In the genomic region with DNA sequence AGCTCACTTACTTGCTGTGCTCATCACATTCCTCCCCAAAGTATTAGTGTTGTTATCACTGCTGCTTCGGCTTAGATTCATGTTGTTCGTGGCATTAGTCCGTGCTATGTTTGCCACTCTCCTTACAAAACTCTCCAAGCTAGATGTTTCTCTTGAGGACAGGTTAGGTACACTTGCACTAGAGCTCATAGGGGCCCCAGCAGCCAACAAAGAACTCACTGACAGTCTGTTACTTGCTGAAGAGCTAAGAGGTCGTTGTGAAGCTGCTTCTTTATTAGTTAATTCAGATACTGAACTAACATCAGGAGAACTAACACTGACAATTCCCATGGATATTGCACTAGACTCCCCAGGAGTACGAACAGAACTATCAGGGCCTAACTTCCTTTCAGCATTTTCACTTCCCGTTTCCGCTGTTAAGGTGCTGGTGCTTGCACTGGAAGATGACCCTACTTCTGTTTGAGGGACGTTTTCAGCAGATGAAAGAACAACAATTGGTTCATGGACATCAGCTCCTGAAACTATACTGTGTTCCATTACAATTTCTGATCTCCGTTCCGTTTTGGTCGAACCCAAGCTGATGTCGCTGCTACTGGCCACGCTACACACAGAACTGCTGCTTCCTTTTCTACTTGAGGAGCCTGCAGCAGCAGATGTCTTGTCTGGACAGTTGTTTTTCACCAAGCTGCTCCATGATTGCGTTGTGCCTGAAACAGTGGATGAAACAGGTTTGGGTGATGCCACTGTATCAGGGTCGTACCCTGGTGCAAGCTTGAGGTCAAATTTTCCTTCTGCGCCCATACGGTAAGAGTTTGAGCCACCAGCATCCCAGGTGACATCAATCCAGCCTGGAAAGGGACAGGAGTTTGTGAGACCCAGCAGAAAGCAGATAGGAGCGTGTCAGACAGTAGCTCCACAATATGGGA, we compare ENCODE assay signal across 9 cellular contexts.
DNase-seq lines count a peak whose midpoint lies in the region; ATAC-seq, FAIRE-seq and TF ChIP-seq lines count a peak whose summit lies in the region.
"Had no signal": no experiment of that assay in that cellular context is flagged by ENCODE, and none has a peak within 500 bp of the region (broad histone marks: within the 10 kb centered on the region; RNA-seq: fewer than 3 reads in every experiment).

No MANE protein-coding gene starts in this region.

- H3K27me3 ChIP-seq in OCI-LY3 (ENCODE audit: low read depth, low read length) (no peaks in the 10 kb centered on the region), small intestine (ENCODE audit: control insufficient read depth in 2 of 2, insufficient read depth in 2 of 2, low read length in 2 of 2) (no peaks in the 10 kb centered on the region)

- H3K36me3 Mint-ChIP-seq in memory B cell, result peaks cover 9% of the 10 kb centered on the region

- H3K4me3 Mint-ChIP-seq in memory B cell, result no peak overlapping the region

- CTCF ChIA-PET in RWPE1 (lab: Yijun Ruan, JAX), result no interaction called here

- H3K4me1 Mint-ChIP-seq in memory B cell, result peaks cover 13% of the 10 kb centered on the region

- POLR2A ChIA-PET in RWPE1 (lab: Yijun Ruan, JAX; ENCODE audit: low non-redundant PET), result no interaction called here

- DNase-seq in GM10266 (ENCODE audit: extremely low spot score) (peak; percentile 7), memory B cell (ENCODE audit: low spot score in 2 of 2) (peak in 1 of 2 donors; percentile 11), RWPE1 (ENCODE audit: low spot score) (no peak), small intestine (no peak), GOT3 (lab: John Stamatoyannopoulos, UW) (no peak), GM03348 (ENCODE audit: low spot score) (no peak)

- H3K36me3 ChIP-seq in OCI-LY3 (replicated peaks; ENCODE audit: low read depth, low read length) (peaks cover 32% of the 10 kb centered on the region), small intestine (ENCODE audit: control insufficient read depth in 2 of 2, insufficient read depth in 2 of 2, low read length in 2 of 2) (peaks cover 8 to 15% of the 10 kb centered on the region in 2 donors)

- H3K9me3 Mint-ChIP-seq in memory B cell, result no peaks in the 10 kb centered on the region

- H4K20me1 ChIP-seq in OCI-LY3 (ENCODE audit: insufficient read depth, low read length), result peaks cover 7% of the 10 kb centered on the region; the same call in 1 of the 2 replicates

- H3K27ac ChIP-seq in OCI-LY3 (ENCODE audit: low read length) (peak overlapping the region; percentile 34), RWPE1 (no peak overlapping the region), small intestine (ENCODE audit: low read depth in 1 of 2, low read length in 1 of 2) (no peak overlapping the region)

- ATAC-seq in GM21529 (IDR thresholded peaks at IDR 0.05; ENCODE audit: unreplicated experiment) (peak; percentile 56), memory B cell (ENCODE audit: low read depth) (peak; percentile 93)

- H3K9ac ChIP-seq in OCI-LY3 (ENCODE audit: low read length), result no peak overlapping the region

- H3K4me1 ChIP-seq in OCI-LY3 (ENCODE audit: low read length) (peaks cover 28% of the 10 kb centered on the region), small intestine (ENCODE audit: control insufficient read depth in 2 of 2, insufficient read depth in 1 of 2, low read depth in 1 of 2, low read length in 1 of 2) (no peaks in the 10 kb centered on the region)

- FAIRE-seq in small intestine (lab: Jason Lieb, UNC), result no peak
- FAIRE-seq: astrocyte had no signal

- no peaks in the 10 kb centered on the region for H3K27me3 Mint-ChIP-seq in memory B cell

- H3K9me3 ChIP-seq in OCI-LY3 (ENCODE audit: insufficient read depth, low read length) (no peaks in the 10 kb centered on the region), small intestine (ENCODE audit: control insufficient read depth, low read depth) (no peaks in the 10 kb centered on the region)

- WGBS in small intestine, 3 donors, result 87 to 91% (median 90%) methylated on average over 18 of the region's 18 CpGs

- H3K27ac Mint-ChIP-seq in memory B cell, result peak overlapping the region; percentile 77

- no peaks in the 10 kb centered on the region for H3K79me2 ChIP-seq in OCI-LY3 (ENCODE audit: low read length)

- peak overlapping the region; percentile 16 for H3K4me2 ChIP-seq in OCI-LY3 (ENCODE audit: low read length)

- H2AFZ ChIP-seq in OCI-LY3 (ENCODE audit: low read depth, low read length), result no peak overlapping the region

- TF ChIP-seq CTCF in GM10266 (IDR thresholded peaks at IDR 0.05; ENCODE audit: control insufficient read depth, insufficient read depth, low read depth, missing control alignments) (no peak), OCI-LY3 (IDR thresholded peaks at IDR 0.05; ENCODE audit: low read depth, low read length) (no peak), RWPE1 (conservative IDR thresholded peaks at IDR 0.05; ENCODE audit: low read depth) (no peak)

- H3K4me3 ChIP-seq in OCI-LY3 (ENCODE audit: low read length) (no peak overlapping the region), small intestine (ENCODE audit: low read depth in 1 of 2, low read length in 2 of 2) (no peak overlapping the region)
